In the genomic region with DNA sequence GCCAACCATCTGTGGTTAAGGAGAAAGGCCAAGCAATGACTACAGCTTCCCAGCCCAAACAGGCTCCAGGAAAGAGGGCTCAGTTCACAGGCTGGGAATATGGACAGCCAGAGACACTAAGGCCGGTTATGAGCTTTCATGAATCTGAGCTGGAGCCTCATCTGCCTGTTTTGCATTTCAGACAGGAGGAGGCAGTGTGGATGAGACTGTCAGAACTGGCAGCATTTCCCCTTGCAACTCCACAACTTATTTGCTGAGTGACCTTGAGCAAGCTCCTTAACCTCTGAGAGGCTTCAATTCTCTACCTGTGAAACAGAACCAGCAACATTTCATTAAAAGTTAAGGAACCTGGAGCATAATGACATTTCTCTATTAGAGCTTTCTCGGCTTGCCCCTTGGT, we compare ENCODE assay signal across 10 cellular contexts.
DNase-seq lines count a peak whose midpoint lies in the region; ATAC-seq and TF ChIP-seq lines count a peak whose summit lies in the region.
"Had no signal": no experiment of that assay in that cellular context is flagged by ENCODE, and none has a peak within 500 bp of the region (broad histone marks: within the 10 kb centered on the region; RNA-seq: fewer than 3 reads in every experiment).

No MANE protein-coding gene starts in this region.

- H3K4me3 ChIP-seq in HCT116 (replicated peaks in 1 of 2; ENCODE audit: low read depth in 1 of 2, low read length in 2 of 2) (no peak overlapping the region), liver (ENCODE audit: low read depth in 1 of 3, low read length in 3 of 3) (no peak overlapping the region)
- H3K4me3 ChIP-seq: SJSA1 had no signal

- H3K4me3 Mint-ChIP-seq in activated T-helper 2 cell treated with anti-CD3 and anti-CD28 coated beads, Interferon-gamma antibody, Interleukin-2, Interleukin-4, amounts not matched to agents 10 μg/mL and 5 μg/mL and 100 μg/mL, durations not matched to agents 14 hours and 24 hours and 36 hours (ENCODE audit: low read depth) = peak overlapping the region; percentile 62
- H3K4me3 Mint-ChIP-seq: neural crest cell had no signal

- CTCF ChIA-PET in GM10248 (lab: Yijun Ruan, JAX) (interaction anchor here (0.9 to 2.2 kb wide), 17 partner anchors 10 to 84 kb away, joined by 3 to 8 read pairs (median 4); no protein-coding TSS in a partner anchor), HCT116 (lab: Charles Lee) (interaction anchor here (1.0 to 1.4 kb wide), 4 partner anchors 10 to 310 kb away, joined by 3 to 4 read pairs (median 3); no protein-coding TSS in a partner anchor)

- H3K36me3 Mint-ChIP-seq in activated T-helper 2 cell treated with anti-CD3 and anti-CD28 coated beads, Interferon-gamma antibody, Interleukin-2, Interleukin-4, amounts not matched to agents 10 μg/mL and 5 μg/mL and 100 μg/mL, durations not matched to agents 14 hours and 24 hours and 36 hours (ENCODE audit: low read depth) = peaks cover 10% of the 10 kb centered on the region

- BruUV-seq in HCT116 (replicated peaks; lab: Mats Ljungman, UMichigan) = no TSS peak

- H3K27me3 Mint-ChIP-seq in activated T-helper 2 cell treated with anti-CD3 and anti-CD28 coated beads, Interferon-gamma antibody, Interleukin-2, Interleukin-4, amounts not matched to agents 10 μg/mL and 5 μg/mL and 100 μg/mL, durations not matched to agents 14 hours and 24 hours and 36 hours (ENCODE audit: low read depth) = no peaks in the 10 kb centered on the region

- 65% methylated on average over 2 of the region's 2 CpGs for WGBS in liver

- TF ChIP-seq POLR2A in HCT116 (IDR thresholded peaks at IDR 0.05; ENCODE audit: borderline replicate concordance, extremely low read depth, insufficient read depth, insufficient read length) = no peak

- H3K4me2 ChIP-seq in HCT116 (ENCODE audit: low read length) = no peak overlapping the region

- no peak overlapping the region for H2AFZ ChIP-seq in HCT116 (ENCODE audit: low read depth, low read length, poor library complexity, severe bottlenecking)

- TF ChIP-seq RAD21 in HCT116 (IDR thresholded peaks at IDR 0.05; ENCODE audit: low read depth) (peak; percentile 50), liver (IDR thresholded peaks at IDR 0.05) (peak; percentile 26 to 40)

- ATAC-seq in HCT116 (peak; percentile 71), HG02763 (IDR thresholded peaks at IDR 0.05; ENCODE audit: unreplicated experiment) (no peak), HG03469 (IDR thresholded peaks at IDR 0.05; ENCODE audit: unreplicated experiment) (no peak)

- RAD21 ChIA-PET in HCT116 (lab: Charles Lee; ENCODE audit: low non-redundant PET in 1 of 2, low total read pairs in 2 of 2, uncharacterized antibody in 2 of 2, unreplicated experiment in 2 of 2) = no interaction called here

- no peaks in the 10 kb centered on the region for H3K79me2 ChIP-seq in HCT116 (ENCODE audit: insufficient read depth, low read length)

- H3K9ac ChIP-seq in HCT116 (ENCODE audit: low read length) (no peak overlapping the region), liver (ENCODE audit: low read depth in 1 of 2, low read length in 2 of 2) (no peak overlapping the region)

- H3K27ac ChIP-seq in HCT116 (ENCODE audit: low read depth, low read length) (no peak overlapping the region), liver (ENCODE audit: low read depth in 1 of 2, low read length in 2 of 2) (no peak overlapping the region)
- H3K27ac ChIP-seq: SJSA1 had no signal

- H3K9me2 ChIP-seq in HCT116 (ENCODE audit: insufficient read depth) = no peaks in the 10 kb centered on the region

- POLR2A ChIA-PET in GM10248 (lab: Yijun Ruan, JAX) = no interaction called here
- POLR2A ChIA-PET in HCT116 (lab: Charles Lee) = no interaction called here

- peak; percentile 58 for DNase-seq in GM10248 (ENCODE audit: extremely low spot score)
- no peak for DNase-seq in HCT116 (ENCODE audit: low read depth, low spot score)
- DNase-seq in activated T-helper 2 cell treated with anti-CD3 and anti-CD28 coated beads, Interferon-gamma antibody, Interleukin-2, Interleukin-4, amounts not matched to agents 10 μg/mL and 5 μg/mL and 100 μg/mL, durations not matched to agents 14 hours and 24 hours and 36 hours (ENCODE audit: low spot score) = peak; percentile 44
- DNase-seq in NCI-H128 (lab: John Stamatoyannopoulos, UW; ENCODE audit: unreplicated experiment) = no peak
- no peak for DNase-seq in foreskin melanocyte

- peaks cover 81% of the 10 kb centered on the region for H3K4me1 Mint-ChIP-seq in activated T-helper 2 cell treated with anti-CD3 and anti-CD28 coated beads, Interferon-gamma antibody, Interleukin-2, Interleukin-4, amounts not matched to agents 10 μg/mL and 5 μg/mL and 100 μg/mL, durations not matched to agents 14 hours and 24 hours and 36 hours (ENCODE audit: low read depth)

- TF ChIP-seq CTCF in GM10248 (IDR thresholded peaks at IDR 0.05; ENCODE audit: control extremely low read depth, extremely low read depth, low read depth, missing control alignments) (peak; percentile 48), HCT116 (IDR thresholded peaks at IDR 0.05 in 2 of 3, conservative IDR thresholded peaks at IDR 0.05 in 1 of 3; ENCODE audit: borderline replicate concordance in 1 of 3, insufficient read depth in 1 of 3, low read depth in 2 of 3, low read length in 2 of 3) (peak; percentile 19 to 41 (median 41); a peak in 4 of 6 replicates), liver (IDR thresholded peaks at IDR 0.05; ENCODE audit: low read depth, low read length, missing input control) (no peak)

- intact Hi-C loops in HCT116 (cut with micrococcal nuclease) = no loop called here
- intact Hi-C loops in activated T-helper 2 cell treated with anti-CD3 and anti-CD28 coated beads, Interferon-gamma antibody, Interleukin-2, Interleukin-4, amounts not matched to agents 10 μg/mL and 5 μg/mL and 100 μg/mL, durations not matched to agents 14 hours and 24 hours and 36 hours (cut with micrococcal nuclease) = loop anchor here (1.0 to 10.0 kb wide), 5 partner anchors 149 to 1409 kb away; no protein-coding TSS in a partner anchor

- H4K20me1 ChIP-seq in HCT116 (ENCODE audit: insufficient read depth) = no peaks in the 10 kb centered on the region

- H3K27ac Mint-ChIP-seq in activated T-helper 2 cell treated with anti-CD3 and anti-CD28 coated beads, Interferon-gamma antibody, Interleukin-2, Interleukin-4, amounts not matched to agents 10 μg/mL and 5 μg/mL and 100 μg/mL, durations not matched to agents 14 hours and 24 hours and 36 hours = peak overlapping the region; percentile 94

- H3K9me3 Mint-ChIP-seq in activated T-helper 2 cell treated with anti-CD3 and anti-CD28 coated beads, Interferon-gamma antibody, Interleukin-2, Interleukin-4, amounts not matched to agents 10 μg/mL and 5 μg/mL and 100 μg/mL, durations not matched to agents 14 hours and 24 hours and 36 hours = peaks cover 9% of the 10 kb centered on the region

- no peaks in the 10 kb centered on the region for H3K4me1 ChIP-seq in HCT116 (ENCODE audit: control insufficient read depth in 1 of 2, insufficient read depth in 2 of 2, low read length in 2 of 2)
- H3K4me1 ChIP-seq in liver (ENCODE audit: control insufficient read depth in 4 of 4, insufficient read depth in 4 of 4, low read length in 3 of 4) = no peaks in the 10 kb centered on the region

- H3K9me3 ChIP-seq in HCT116 (ENCODE audit: control insufficient read depth in 1 of 2, insufficient read depth in 1 of 2, low read depth in 1 of 2, low read length in 2 of 2) = no peaks in the 10 kb centered on the region
- H3K9me3 ChIP-seq in liver (ENCODE audit: control insufficient read depth in 4 of 4, low read length in 3 of 4) = no peaks in the 10 kb centered on the region
- H3K9me3 ChIP-seq: SJSA1 had no signal

- H3K27me3 ChIP-seq in HCT116 (ENCODE audit: insufficient read depth, low read length) (peaks cover 36% of the 10 kb centered on the region), liver (ENCODE audit: control insufficient read depth in 4 of 4, insufficient read depth in 4 of 4, low read length in 3 of 4) (no peaks in the 10 kb centered on the region)
- H3K27me3 ChIP-seq: SJSA1 had no signal

- no peaks in the 10 kb centered on the region for H3K36me3 ChIP-seq in HCT116 (ENCODE audit: control insufficient read depth in 1 of 2, insufficient read depth in 2 of 2, low read length in 2 of 2)
- no peaks in the 10 kb centered on the region for H3K36me3 ChIP-seq in liver (ENCODE audit: control insufficient read depth in 4 of 4, insufficient read depth in 3 of 4, low read depth in 1 of 4, low read length in 3 of 4)
- H3K36me3 ChIP-seq: SJSA1 had no signal

TF ChIP-seq in HCT116, 20 proteins besides CTCF, POLR2A, EP300 and RAD21 (continues in another document):
- no peak for TF ChIP-seq EGR1 (IDR thresholded peaks at IDR 0.05; ENCODE audit: low read depth)
- TF ChIP-seq JUND (IDR thresholded peaks at IDR 0.05) = no peak
- TF ChIP-seq CBX3 (IDR thresholded peaks at IDR 0.05; ENCODE audit: low read depth) = no peak
- TF ChIP-seq SIN3A (IDR thresholded peaks at IDR 0.05; ENCODE audit: low read depth) = no peak
- no peak for TF ChIP-seq EZH2 (IDR thresholded peaks at IDR 0.05)
- no peak for TF ChIP-seq ELF1 (IDR thresholded peaks at IDR 0.05; ENCODE audit: borderline replicate concordance, low read depth)

TF ChIP-seq in liver, 16 proteins besides CTCF, POLR2A, EP300 and RAD21 (continues in another document):
- TF ChIP-seq, protein P1, sequence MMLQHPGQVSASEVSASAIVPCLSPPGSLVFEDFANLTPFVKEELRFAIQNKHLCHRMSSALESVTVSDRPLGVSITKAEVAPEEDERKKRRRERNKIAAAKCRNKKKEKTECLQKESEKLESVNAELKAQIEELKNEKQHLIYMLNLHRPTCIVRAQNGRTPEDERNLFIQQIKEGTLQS (IDR thresholded peaks at IDR 0.05) = no peak
- TF ChIP-seq TAF1 (conservative IDR thresholded peaks at IDR 0.05) = no peak
- TF ChIP-seq, protein P2, sequence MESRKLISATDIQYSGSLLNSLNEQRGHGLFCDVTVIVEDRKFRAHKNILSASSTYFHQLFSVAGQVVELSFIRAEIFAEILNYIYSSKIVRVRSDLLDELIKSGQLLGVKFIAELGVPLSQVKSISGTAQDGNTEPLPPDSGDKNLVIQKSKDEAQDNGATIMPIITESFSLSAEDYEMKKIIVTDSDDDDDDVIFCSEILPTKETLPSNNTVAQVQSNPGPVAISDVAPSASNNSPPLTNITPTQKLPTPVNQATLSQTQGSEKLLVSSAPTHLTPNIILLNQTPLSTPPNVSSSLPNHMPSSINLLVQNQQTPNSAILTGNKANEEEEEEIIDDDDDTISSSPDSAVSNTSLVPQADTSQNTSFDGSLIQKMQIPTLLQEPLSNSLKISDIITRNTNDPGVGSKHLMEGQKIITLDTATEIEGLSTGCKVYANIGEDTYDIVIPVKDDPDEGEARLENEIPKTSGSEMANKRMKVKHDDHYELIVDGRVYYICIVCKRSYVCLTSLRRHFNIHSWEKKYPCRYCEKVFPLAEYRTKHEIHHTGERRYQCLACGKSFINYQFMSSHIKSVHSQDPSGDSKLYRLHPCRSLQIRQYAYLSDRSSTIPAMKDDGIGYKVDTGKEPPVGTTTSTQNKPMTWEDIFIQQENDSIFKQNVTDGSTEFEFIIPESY (IDR thresholded peaks at IDR 0.05) = no peak
- no peak for TF ChIP-seq HNF4G (IDR thresholded peaks at IDR 0.05)
- TF ChIP-seq JUND (IDR thresholded peaks at IDR 0.05) = no peak
- no peak for TF ChIP-seq FOXA1 (IDR thresholded peaks at IDR 0.05)
- TF ChIP-seq, protein P3, sequence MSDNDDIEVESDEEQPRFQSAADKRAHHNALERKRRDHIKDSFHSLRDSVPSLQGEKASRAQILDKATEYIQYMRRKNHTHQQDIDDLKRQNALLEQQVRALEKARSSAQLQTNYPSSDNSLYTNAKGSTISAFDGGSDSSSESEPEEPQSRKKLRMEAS (IDR thresholded peaks at IDR 0.05) = no peak

Comparison
In these comparisons a context has a peak if more than half of its experiments do, and no peak if none do; other contexts are left out.
1. DNase-seq: peak in GM10248 (single experiment) and activated T-helper 2 cell treated with anti-CD3 and anti-CD28 coated beads, Interferon-gamma antibody, Interleukin-2, Interleukin-4, amounts not matched to agents 10 μg/mL and 5 μg/mL and 100 μg/mL, durations not matched to agents 14 hours and 24 hours and 36 hours (single experiment); none in HCT116 (single experiment), NCI-H128 (single experiment) and foreskin melanocyte (single experiment).